17 cellular contexts compared by ENCODE assay signal in genomic region chr1:31095298-31095981, GRCh38. TPM values are rescaled to one million over a fixed set of nuclear protein-coding genes. Genes with fewer than 3 reads are reported as not detected.
A peak's percentile ranks its signal among the peaks of the same experiment; 100 is the strongest.
DNase-seq lines count a peak whose midpoint lies in the region; TF ChIP-seq lines count a peak whose summit lies in the region.
"Had no signal": no experiment of that assay in that cellular context is flagged by ENCODE, and none has a peak within 500 bp of the region (broad histone marks: within the 10 kb centered on the region; RNA-seq: fewer than 3 reads in every experiment).

No MANE protein-coding gene starts in this region.

- in situ Hi-C loops in astrocyte of the spinal cord (cut with HindIII; ENCODE audit: low sequenced_read_pairs) (no loop called here), transverse colon (cut with MboI; ENCODE audit: low pct_ligation_motif_present in 1 of 4, low pct_unique_long_range_greater_than_20kb in 1 of 4, low sequenced_read_pairs in 3 of 4) (no loop called here)

- WGBS in transverse colon (ENCODE audit: low coverage in 1 of 2), 2 donors = 87% methylated on average over 12 of the region's 12 CpGs; no CpG with 5 or more reads in 1 of the 2 donors

- H3K27ac ChIP-seq in ACC112 (ENCODE audit: low read depth, low read length) = no peak overlapping the region
- H3K27ac ChIP-seq in transverse colon = no peak overlapping the region
- H3K27ac ChIP-seq: A549, skin epidermis had no signal

- H3K4me3 ChIP-seq in ACC112 (ENCODE audit: low read depth, low read length) (no peak overlapping the region), HFF-Myc (replicated peaks; ENCODE audit: low read depth, low read length) (no peak overlapping the region), astrocyte of the spinal cord (ENCODE audit: low read depth, low read length) (no peak overlapping the region), fibroblast of villous mesenchyme (ENCODE audit: low read depth, low read length) (no peak overlapping the region), transverse colon (no peak overlapping the region)
- H3K4me3 ChIP-seq: A549, skin epidermis had no signal

- DNase-seq in HFF-Myc (ENCODE audit: extremely low read depth, low read depth) = peak; percentile 70
- peak; percentile 68 for DNase-seq in astrocyte of the spinal cord (ENCODE audit: low read depth, low spot score)
- DNase-seq in fibroblast of villous mesenchyme (ENCODE audit: low read depth) = peak; percentile 70
- DNase-seq in NCI-H1092 (lab: John Stamatoyannopoulos, UW) = no peak
- DNase-seq in anterior cingulate cortex (lab: John Stamatoyannopoulos, UW) = no peak
- DNase-seq in transverse colon = no peak
- no peak for DNase-seq in COLO668 (lab: John Stamatoyannopoulos, UW; ENCODE audit: unreplicated experiment)
- DNase-seq: activated B cell treated with CpG ODN at 0.5 μM for 24 hours; central memory CD4-positive, alpha-beta T cell; GF-D8; MV-4-11; occipital lobe; T-cell; trophoblast cell had no signal

- no peak for TF ChIP-seq CTCF in HFF-Myc (IDR thresholded peaks at IDR 0.05; ENCODE audit: low read depth, low read length, missing control alignments)
- TF ChIP-seq CTCF in astrocyte of the spinal cord (IDR thresholded peaks at IDR 0.05; ENCODE audit: low read depth, low read length) = no peak
- TF ChIP-seq CTCF in fibroblast of villous mesenchyme (IDR thresholded peaks at IDR 0.05; ENCODE audit: insufficient read depth, low read depth, low read length) = no peak
- TF ChIP-seq CTCF in transverse colon (IDR thresholded peaks at IDR 0.05) = no peak

- no peaks in the 10 kb centered on the region for H3K27me3 ChIP-seq in ACC112 (ENCODE audit: insufficient read depth, low read length)
- no peaks in the 10 kb centered on the region for H3K27me3 ChIP-seq in transverse colon

- TF ChIP-seq EP300 in transverse colon (IDR thresholded peaks at IDR 0.05; ENCODE audit: low read depth) = no peak

- no peaks in the 10 kb centered on the region for H3K79me2 ChIP-seq in ACC112 (ENCODE audit: control insufficient read depth, insufficient read depth, low read length, unreplicated experiment)

- H3K9me3 ChIP-seq in transverse colon = no peaks in the 10 kb centered on the region
- H3K9me3 ChIP-seq: A549 had no signal

- intact Hi-C loops in transverse colon (cut with DNase I; ENCODE audit: low total_unique reads) = no loop called here

- TF ChIP-seq POLR2A in transverse colon (IDR thresholded peaks at IDR 0.05) = no peak

- no peaks in the 10 kb centered on the region for H3K36me3 ChIP-seq in ACC112 (ENCODE audit: insufficient read depth, low read length)
- H3K36me3 ChIP-seq in transverse colon = no peaks in the 10 kb centered on the region

- H2AFZ ChIP-seq in ACC112 (ENCODE audit: low read length, unreplicated experiment) = peak overlapping the region; percentile 75

- peaks cover 10% of the 10 kb centered on the region for H3K4me1 ChIP-seq in ACC112 (ENCODE audit: control insufficient read depth, insufficient read depth, low read length, unreplicated experiment)
- H3K4me1 ChIP-seq in transverse colon = peaks cover 0 to 9% (median 0%) of the 10 kb centered on the region in 4 donors

RNA-seq across cellular contexts. Expression of gene PUM1, which starts 29.9 kb away (rescaled TPM):
- total RNA-seq in fibroblast of villous mesenchyme (67.6 and 81.6 TPM in 2 replicates), transverse colon (100 to 1,000 TPM in 1 of 4 donors, 10 to 100 TPM in 3; 73.6 to 201 (median 78.5) TPM)

Comparison
In these comparisons a context has a peak if more than half of its experiments do, and no peak if none do; other contexts are left out.
1. DNase-seq: peak in HFF-Myc (single experiment), astrocyte of the spinal cord (single experiment) and fibroblast of villous mesenchyme (single experiment); none in NCI-H1092 (single experiment), anterior cingulate cortex (0 of 58), transverse colon (single experiment) and COLO668 (single experiment).